Comparison of ENCODE assay signal across 19 cellular contexts in the genomic region with DNA sequence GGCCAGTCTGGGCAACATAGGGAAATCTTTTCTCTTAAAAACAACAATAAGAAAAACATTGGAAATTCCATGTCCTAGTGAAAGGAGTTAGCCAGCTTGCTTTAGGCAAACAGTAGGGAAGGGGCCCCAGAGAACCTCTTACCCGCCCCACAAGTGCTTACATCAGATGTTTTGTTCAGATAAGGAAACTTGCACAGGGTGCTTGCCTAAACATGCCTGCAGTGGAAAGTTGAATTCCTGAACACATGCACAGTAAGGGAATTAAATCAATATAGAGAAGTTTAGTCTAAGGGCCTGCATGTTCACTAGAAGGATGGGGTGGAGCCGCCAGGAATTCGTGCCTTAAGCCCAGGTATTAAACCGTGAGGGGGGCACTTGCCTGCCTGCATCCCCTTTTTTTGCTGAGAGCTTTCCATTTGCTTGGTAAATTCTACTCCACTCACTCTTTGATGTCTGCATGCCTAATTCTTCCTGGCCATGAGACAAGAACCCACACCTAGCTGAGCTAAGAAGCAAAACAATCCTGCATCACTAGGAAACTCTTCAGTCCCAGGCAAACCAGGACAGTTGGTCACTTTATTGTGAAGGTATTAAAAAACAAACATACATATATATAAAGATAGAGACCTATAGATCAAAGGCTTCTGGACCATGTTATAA.
"Had no signal": no experiment of that assay in that cellular context is flagged by ENCODE, and none has a peak within 500 bp of the region (broad histone marks: within the 10 kb centered on the region; RNA-seq: fewer than 3 reads in every experiment).

No MANE protein-coding gene starts in this region.

- ATAC-seq: activated CD4-positive, alpha-beta T cell treated with anti-CD3 and anti-CD28 coated beads for 36 hours; activated CD8-positive, alpha-beta memory T cell treated with anti-CD3 and anti-CD28 coated beads, Interleukin-2, amount 10 ng/mL, durations not matched to agents 7 days and 5 days; activated naive CD8-positive, alpha-beta T cell treated with anti-CD3 and anti-CD28 coated beads, Interleukin-2, amount 50 U/mL, for 24 hours; left cardiac atrium; psoas muscle; right lobe of liver; stimulated activated naive CD8-positive, alpha-beta T cell treated with anti-CD3 and anti-CD28 coated beads, Interleukin-15, Interleukin-2, amounts not matched to agents 100 U/mL and 50 U/mL, for 24 hours had no signal

- H3K36me3 ChIP-seq: lower lobe of right lung, right lobe of liver had no signal

- H3K9me3 ChIP-seq: lower lobe of right lung, psoas muscle, right lobe of liver had no signal

- H3K4me3 ChIP-seq: lower lobe of right lung, psoas muscle, right lobe of liver had no signal

- H3K4me1 Mint-ChIP-seq: activated naive CD8-positive, alpha-beta T cell treated with anti-CD3 and anti-CD28 coated beads, Interleukin-2, amount 50 U/mL, for 24 hours had no signal

- H3K27me3 Mint-ChIP-seq: type B pancreatic cell had no signal

- DNase-seq: activated CD4-positive, alpha-beta memory T cell treated with anti-CD3 and anti-CD28 coated beads for 36 hours; activated CD4-positive, alpha-beta T cell treated with anti-CD3 and anti-CD28 coated beads for 36 hours; activated CD8-positive, alpha-beta memory T cell treated with anti-CD3 and anti-CD28 coated beads, Interleukin-2, amount 10 ng/mL, durations not matched to agents 7 days and 5 days; activated naive CD4-positive, alpha-beta T cell treated with anti-CD3 and anti-CD28 coated beads for 36 hours; activated naive CD8-positive, alpha-beta T cell treated with anti-CD3 and anti-CD28 coated beads, Interleukin-2, amount 50 U/mL, for 24 hours; activated T-cell treated with anti-CD3 and anti-CD28 coated beads, Interleukin-2, amount 50 U/mL, for 1 hour; aorta; foreskin melanocyte; head of caudate nucleus; left cardiac atrium; lower lobe of right lung; psoas muscle; right lobe of liver; stimulated activated naive CD8-positive, alpha-beta T cell treated with anti-CD3 and anti-CD28 coated beads, Interleukin-15, Interleukin-2, amounts not matched to agents 100 U/mL and 50 U/mL, for 24 hours; T1000 had no signal

- H3K4me1 ChIP-seq: lower lobe of right lung, psoas muscle, right lobe of liver had no signal

- H3K27me3 ChIP-seq: right lobe of liver had no signal

- H3K4me3 Mint-ChIP-seq: activated CD4-positive, alpha-beta memory T cell treated with anti-CD3 and anti-CD28 coated beads for 36 hours; activated CD4-positive, alpha-beta T cell treated with anti-CD3 and anti-CD28 coated beads for 36 hours; activated CD8-positive, alpha-beta memory T cell treated with anti-CD3 and anti-CD28 coated beads, Interleukin-2, amount 10 ng/mL, durations not matched to agents 7 days and 5 days; activated naive CD4-positive, alpha-beta T cell treated with anti-CD3 and anti-CD28 coated beads for 36 hours; activated naive CD8-positive, alpha-beta T cell treated with anti-CD3 and anti-CD28 coated beads, Interleukin-2, amount 50 U/mL, for 24 hours; neural crest cell; type B pancreatic cell had no signal

- H3K36me3 Mint-ChIP-seq: activated CD4-positive, alpha-beta memory T cell treated with anti-CD3 and anti-CD28 coated beads for 36 hours; type B pancreatic cell had no signal

- H3K27ac ChIP-seq: lower lobe of right lung, psoas muscle, right lobe of liver, VCaP had no signal

- H3K27ac Mint-ChIP-seq: activated CD4-positive, alpha-beta memory T cell treated with anti-CD3 and anti-CD28 coated beads for 36 hours; activated CD4-positive, alpha-beta T cell treated with anti-CD3 and anti-CD28 coated beads for 36 hours; activated CD8-positive, alpha-beta memory T cell treated with anti-CD3 and anti-CD28 coated beads, Interleukin-2, amount 10 ng/mL, durations not matched to agents 7 days and 5 days; activated naive CD4-positive, alpha-beta T cell treated with anti-CD3 and anti-CD28 coated beads for 36 hours; activated naive CD8-positive, alpha-beta T cell treated with anti-CD3 and anti-CD28 coated beads, Interleukin-2, amount 50 U/mL, for 24 hours; activated T-helper 2 cell treated with anti-CD3 and anti-CD28 coated beads, Interferon-gamma antibody, Interleukin-2, Interleukin-4, amounts not matched to agents 10 μg/mL and 5 μg/mL and 100 μg/mL, durations not matched to agents 14 hours and 24 hours and 36 hours; type B pancreatic cell had no signal
